ENCODE assay signal across 8 cellular contexts in genomic region chr1:68495968-68496679, GRCh38. TPM values are rescaled to one million over a fixed set of nuclear protein-coding genes. Genes with fewer than 3 reads are reported as not detected.
A peak's percentile ranks its signal among the peaks of the same experiment; 100 is the strongest.
DNase-seq lines count a peak whose midpoint lies in the region; ATAC-seq, FAIRE-seq and TF ChIP-seq lines count a peak whose summit lies in the region.

No MANE protein-coding gene starts in this region.

- peaks cover 15% of the 10 kb centered on the region for H3K27me3 Mint-ChIP-seq in activated naive CD4-positive, alpha-beta T cell treated with anti-CD3 and anti-CD28 coated beads, Interleukin-2, amount 50 U/mL, for 24 hours
- H3K27me3 Mint-ChIP-seq in natural killer cell (ENCODE audit: low read depth in 2 of 2) = no peaks in the 10 kb centered on the region

- no peaks in the 10 kb centered on the region for H3K9me3 ChIP-seq in colonic mucosa

- H3K27ac ChIP-seq in colonic mucosa = no peak overlapping the region

- H3K9me3 Mint-ChIP-seq in activated naive CD4-positive, alpha-beta T cell treated with anti-CD3 and anti-CD28 coated beads, Interleukin-2, amount 50 U/mL, for 24 hours = no peaks in the 10 kb centered on the region
- no peaks in the 10 kb centered on the region for H3K9me3 Mint-ChIP-seq in natural killer cell

- intact Hi-C loops in colonic mucosa (cut with DNase I) = no loop called here
- intact Hi-C loops in natural killer cell (cut with micrococcal nuclease) = no loop called here

- H3K36me3 ChIP-seq in colonic mucosa = no peaks in the 10 kb centered on the region

- no peaks in the 10 kb centered on the region for H3K36me3 Mint-ChIP-seq in activated naive CD4-positive, alpha-beta T cell treated with anti-CD3 and anti-CD28 coated beads, Interleukin-2, amount 50 U/mL, for 24 hours
- no peaks in the 10 kb centered on the region for H3K36me3 Mint-ChIP-seq in natural killer cell

- no peaks in the 10 kb centered on the region for H3K4me1 ChIP-seq in colonic mucosa

- peak overlapping the region; percentile 72 to 86 for H3K9ac ChIP-seq in colonic mucosa (ENCODE audit: low read depth in 2 of 2, low read length in 2 of 2)

- peak overlapping the region; percentile 80 for H3K4me3 Mint-ChIP-seq in activated naive CD4-positive, alpha-beta T cell treated with anti-CD3 and anti-CD28 coated beads, Interleukin-2, amount 50 U/mL, for 24 hours
- peak overlapping the region; percentile 87 for H3K4me3 Mint-ChIP-seq in natural killer cell

- no peak for FAIRE-seq in D721Med (lab: Jason Lieb, UNC)

- DNase-seq in activated naive CD4-positive, alpha-beta T cell treated with Interleukin-2 at 50 U/mL for 16 hours = no peak
- DNase-seq in NCI-H748 (lab: John Stamatoyannopoulos, UW; ENCODE audit: unreplicated experiment) (peak; percentile 54), colonic mucosa (no peak), natural killer cell (no peak), D721Med (ENCODE audit: insufficient read length, low spot score) (no peak), iPS-NIHi7 (ENCODE audit: extremely low spot score) (no peak)

- peak overlapping the region; percentile 76 for H3K4me3 ChIP-seq in colonic mucosa

- TF ChIP-seq CTCF in colonic mucosa (IDR thresholded peaks at IDR 0.05) (no peak), natural killer cell (IDR thresholded peaks at IDR 0.05) (no peak), D721Med (IDR thresholded peaks at IDR 0.05; ENCODE audit: insufficient read depth, missing control alignments) (no peak)

- H3K4me1 Mint-ChIP-seq in activated naive CD4-positive, alpha-beta T cell treated with anti-CD3 and anti-CD28 coated beads, Interleukin-2, amount 50 U/mL, for 24 hours = peaks cover 13% of the 10 kb centered on the region
- H3K4me1 Mint-ChIP-seq in natural killer cell = peaks cover 28 to 29% of the 10 kb centered on the region in 2 donors

- no peaks in the 10 kb centered on the region for H3K27me3 ChIP-seq in colonic mucosa

- no peak overlapping the region for H3K27ac Mint-ChIP-seq in activated naive CD4-positive, alpha-beta T cell treated with anti-CD3 and anti-CD28 coated beads, Interleukin-2, amount 50 U/mL, for 24 hours
- peak overlapping the region in 1 of 2 donors; percentile 55 for H3K27ac Mint-ChIP-seq in natural killer cell

- peak; percentile 19 for ATAC-seq in HG02840 (IDR thresholded peaks at IDR 0.05; ENCODE audit: low FRiP score, unreplicated experiment)
- ATAC-seq in natural killer cell = no peak

RNA-seq across cellular contexts. Expression of gene DEPDC1, which starts 0.8 kb away (rescaled TPM):
- total RNA-seq in colonic mucosa = 10 to 100 TPM in 1 of 2 donors, 1 to 10 TPM in 1; 6.1 to 24.1 TPM
- not detected for total RNA-seq in natural killer cell

RNA-seq across cellular contexts. Expression of gene RPE65, which starts 46.4 kb away (rescaled TPM):
- total RNA-seq in colonic mucosa = not detected
- not detected for total RNA-seq in natural killer cell

Comparison
In these comparisons a context has a peak if more than half of its experiments do, and no peak if none do; other contexts are left out.
1. RNA of gene DEPDC1, which starts 0.8 kb away (total RNA-seq): 6.1 to 24.1 TPM in colonic mucosa; not detected in natural killer cell; every median in the first group is over 4 times any median in the second.